1 cellular context compared by ENCODE assay signal in genomic region chr14:90276627-90277367, GRCh38.
TF ChIP-seq lines count a peak whose summit lies in the region.

No MANE protein-coding gene starts in this region.

TF ChIP-seq in GM12878, 131 proteins besides CTCF, POLR2A, EP300 and RAD21 (continued from another document):
- TF ChIP-seq CEBPZ (IDR thresholded peaks at IDR 0.05; ENCODE audit: low read depth, low read length): no peak
- no peak for TF ChIP-seq TCF12 (IDR thresholded peaks at IDR 0.05; ENCODE audit: low read depth, low read length)
- TF ChIP-seq HDGF (IDR thresholded peaks at IDR 0.05): no peak
- TF ChIP-seq SMARCA5 (IDR thresholded peaks at IDR 0.05): no peak
- no peak for TF ChIP-seq GATAD2B (conservative IDR thresholded peaks at IDR 0.05; ENCODE audit: low read depth)
- TF ChIP-seq JUND (IDR thresholded peaks at IDR 0.05; ENCODE audit: low read depth, low read length): no peak
- no peak for TF ChIP-seq POLR2AphosphoS2 (IDR thresholded peaks at IDR 0.05; ENCODE audit: low read depth, low read length)
- TF ChIP-seq BCLAF1 (IDR thresholded peaks at IDR 0.05): no peak
- no peak for TF ChIP-seq TCF7 (IDR thresholded peaks at IDR 0.05; ENCODE audit: borderline replicate concordance)
- no peak for TF ChIP-seq HCFC1 (IDR thresholded peaks at IDR 0.05; ENCODE audit: low read length)
- no peak for TF ChIP-seq RCOR1 (conservative IDR thresholded peaks at IDR 0.05; ENCODE audit: low read depth, low read length)
